ENCODE assay signal across 1 cellular context in the genomic region with DNA sequence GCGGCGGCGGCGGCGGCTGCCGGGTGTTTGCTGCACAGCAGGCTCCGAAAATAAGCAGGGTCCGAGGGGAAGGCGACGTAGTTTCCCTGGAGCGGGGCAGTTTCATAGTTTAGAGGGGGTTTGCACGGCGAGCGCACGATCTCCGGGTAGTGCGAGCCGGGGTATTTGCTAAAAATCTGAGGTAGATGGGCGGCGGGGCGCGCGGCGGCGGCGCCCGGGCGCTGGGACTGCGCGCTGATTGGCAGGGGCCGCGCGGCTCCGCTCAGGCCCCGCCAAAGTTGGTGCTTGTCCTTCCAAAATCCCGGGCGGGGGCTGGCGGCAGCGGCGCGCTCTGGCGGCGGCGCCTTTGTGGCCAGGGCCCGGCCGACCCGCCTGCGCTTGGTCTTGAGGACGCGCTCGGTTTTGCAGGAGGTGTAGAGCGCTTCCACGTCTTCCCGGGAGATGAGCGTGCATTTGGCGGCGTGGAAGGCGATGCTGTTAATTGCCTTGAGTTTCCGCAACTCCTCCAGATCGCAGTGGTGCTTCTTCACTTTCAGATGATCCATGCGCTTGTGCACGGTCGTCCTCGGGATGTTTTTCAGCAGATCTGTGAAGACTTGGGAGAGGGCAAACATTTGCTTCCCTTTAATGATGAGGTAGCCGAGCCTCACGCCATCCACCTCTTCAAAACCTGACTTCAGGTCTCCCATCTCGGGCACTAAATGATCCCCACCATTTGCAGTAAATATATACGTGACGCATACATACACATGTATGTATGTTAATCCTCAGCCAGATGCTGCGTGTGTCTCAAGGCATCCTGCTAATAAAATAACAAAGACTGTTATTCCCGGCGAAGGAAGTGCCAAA.
TF ChIP-seq lines count a peak whose summit lies in the region.

No MANE protein-coding gene starts in this region.

TF ChIP-seq in HepG2, 621 proteins besides CTCF, POLR2A, EP300 and RAD21 (continued from another document and continues in another):
- TF ChIP-seq ZBTB49 (CRISPR knock-in tag; IDR thresholded peaks at IDR 0.05; ENCODE audit: borderline replicate concordance) (no peak), E2F2 (CRISPR knock-in tag; IDR thresholded peaks at IDR 0.05; ENCODE audit: borderline replicate concordance) (peak; percentile 74; the same call in 1 of the 2 replicates), SP2 (CRISPR knock-in tag; IDR thresholded peaks at IDR 0.05) (no peak), HNRNPLL (IDR thresholded peaks at IDR 0.05; ENCODE audit: low read depth, low read length, poor library complexity, severe bottlenecking) (peak; percentile 73), ZFP90 (CRISPR knock-in tag; IDR thresholded peaks at IDR 0.05; ENCODE audit: borderline replicate concordance) (peak; percentile 67; the same call in 1 of the 2 replicates), WIZ (CRISPR knock-in tag; IDR thresholded peaks at IDR 0.05) (no peak), CREB1 (IDR thresholded peaks at IDR 0.05) (no peak), CREB1 (CRISPR knock-in tag; IDR thresholded peaks at IDR 0.05) (no peak), ZUFSP (CRISPR knock-in tag; IDR thresholded peaks at IDR 0.05; ENCODE audit: borderline replicate concordance) (no peak), FLYWCH1 (CRISPR knock-in tag; IDR thresholded peaks at IDR 0.05) (no peak), RFX3 (CRISPR knock-in tag; IDR thresholded peaks at IDR 0.05) (no peak), CEBPG (CRISPR knock-in tag; IDR thresholded peaks at IDR 0.05) (no peak), ZNF432 (CRISPR knock-in tag; IDR thresholded peaks at IDR 0.05; ENCODE audit: borderline replicate concordance) (no peak), ZNF614 (CRISPR knock-in tag; IDR thresholded peaks at IDR 0.05; ENCODE audit: borderline replicate concordance) (no peak), NFKBIZ (CRISPR knock-in tag; IDR thresholded peaks at IDR 0.05) (no peak), NFIC (IDR thresholded peaks at IDR 0.05; ENCODE audit: low read length) (no peak), ZNF75D (CRISPR knock-in tag; IDR thresholded peaks at IDR 0.05; ENCODE audit: borderline replicate concordance) (no peak), HES4 (CRISPR knock-in tag; IDR thresholded peaks at IDR 0.05; ENCODE audit: borderline replicate concordance) (peak; percentile 64; the same call in 1 of the 2 replicates), ARNT (IDR thresholded peaks at IDR 0.05) (no peak), ISX (CRISPR knock-in tag; conservative IDR thresholded peaks at IDR 0.05) (no peak), FOXA3 (CRISPR knock-in tag; IDR thresholded peaks at IDR 0.05) (no peak), SIN3A (IDR thresholded peaks at IDR 0.05; ENCODE audit: borderline replicate concordance, low read depth, low read length) (no peak), XBP1 (CRISPR knock-in tag; IDR thresholded peaks at IDR 0.05) (no peak), ZNF484 (CRISPR knock-in tag; IDR thresholded peaks at IDR 0.05; ENCODE audit: borderline replicate concordance, low read depth) (no peak), DZIP1 (CRISPR knock-in tag; IDR thresholded peaks at IDR 0.05) (no peak), BRD4 (CRISPR knock-in tag; IDR thresholded peaks at IDR 0.05) (0 out of 2 replicates have a peak, but pooled peaks have one; percentile 27), KLF12 (CRISPR knock-in tag; IDR thresholded peaks at IDR 0.05; ENCODE audit: borderline replicate concordance) (no peak; the same call in 1 of the 2 replicates), DNMT3B (CRISPR knock-in tag; conservative IDR thresholded peaks at IDR 0.05) (no peak), NR3C1 (CRISPR knock-in tag; IDR thresholded peaks at IDR 0.05) (no peak), ZNF451 (CRISPR knock-in tag; IDR thresholded peaks at IDR 0.05) (no peak), ZNF792 (CRISPR knock-in tag; IDR thresholded peaks at IDR 0.05) (no peak), ZNF644 (CRISPR knock-in tag; IDR thresholded peaks at IDR 0.05; ENCODE audit: low read depth) (no peak), TFAP4 (IDR thresholded peaks at IDR 0.05; ENCODE audit: borderline replicate concordance, low read depth) (no peak), ZMAT3 (CRISPR knock-in tag; conservative IDR thresholded peaks at IDR 0.05) (no peak), NFYC (CRISPR knock-in tag; IDR thresholded peaks at IDR 0.05) (no peak; the same call in 1 of the 2 replicates), TCF12 (IDR thresholded peaks at IDR 0.05) (no peak), TCF12 (CRISPR knock-in tag; IDR thresholded peaks at IDR 0.05) (peak; percentile 57; the same call in 1 of the 2 replicates), ZFP36L1 (CRISPR knock-in tag; IDR thresholded peaks at IDR 0.05) (no peak), ZNF839 (CRISPR knock-in tag; IDR thresholded peaks at IDR 0.05; ENCODE audit: borderline replicate concordance) (no peak), ZNF598 (CRISPR knock-in tag; IDR thresholded peaks at IDR 0.05; ENCODE audit: borderline replicate concordance) (peak; percentile 56; the same call in 1 of the 2 replicates), TBX3 (IDR thresholded peaks at IDR 0.05; ENCODE audit: borderline replicate concordance) (no peak)
- TF ChIP-seq, protein P1, sequence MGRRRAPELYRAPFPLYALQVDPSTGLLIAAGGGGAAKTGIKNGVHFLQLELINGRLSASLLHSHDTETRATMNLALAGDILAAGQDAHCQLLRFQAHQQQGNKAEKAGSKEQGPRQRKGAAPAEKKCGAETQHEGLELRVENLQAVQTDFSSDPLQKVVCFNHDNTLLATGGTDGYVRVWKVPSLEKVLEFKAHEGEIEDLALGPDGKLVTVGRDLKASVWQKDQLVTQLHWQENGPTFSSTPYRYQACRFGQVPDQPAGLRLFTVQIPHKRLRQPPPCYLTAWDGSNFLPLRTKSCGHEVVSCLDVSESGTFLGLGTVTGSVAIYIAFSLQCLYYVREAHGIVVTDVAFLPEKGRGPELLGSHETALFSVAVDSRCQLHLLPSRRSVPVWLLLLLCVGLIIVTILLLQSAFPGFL (CRISPR knock-in tag; IDR thresholded peaks at IDR 0.05) = no peak
- TF ChIP-seq, protein P2, sequence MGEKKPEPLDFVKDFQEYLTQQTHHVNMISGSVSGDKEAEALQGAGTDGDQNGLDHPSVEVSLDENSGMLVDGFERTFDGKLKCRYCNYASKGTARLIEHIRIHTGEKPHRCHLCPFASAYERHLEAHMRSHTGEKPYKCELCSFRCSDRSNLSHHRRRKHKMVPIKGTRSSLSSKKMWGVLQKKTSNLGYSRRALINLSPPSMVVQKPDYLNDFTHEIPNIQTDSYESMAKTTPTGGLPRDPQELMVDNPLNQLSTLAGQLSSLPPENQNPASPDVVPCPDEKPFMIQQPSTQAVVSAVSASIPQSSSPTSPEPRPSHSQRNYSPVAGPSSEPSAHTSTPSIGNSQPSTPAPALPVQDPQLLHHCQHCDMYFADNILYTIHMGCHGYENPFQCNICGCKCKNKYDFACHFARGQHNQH (CRISPR knock-in tag; IDR thresholded peaks at IDR 0.05) = no peak
- TF ChIP-seq, protein P3, sequence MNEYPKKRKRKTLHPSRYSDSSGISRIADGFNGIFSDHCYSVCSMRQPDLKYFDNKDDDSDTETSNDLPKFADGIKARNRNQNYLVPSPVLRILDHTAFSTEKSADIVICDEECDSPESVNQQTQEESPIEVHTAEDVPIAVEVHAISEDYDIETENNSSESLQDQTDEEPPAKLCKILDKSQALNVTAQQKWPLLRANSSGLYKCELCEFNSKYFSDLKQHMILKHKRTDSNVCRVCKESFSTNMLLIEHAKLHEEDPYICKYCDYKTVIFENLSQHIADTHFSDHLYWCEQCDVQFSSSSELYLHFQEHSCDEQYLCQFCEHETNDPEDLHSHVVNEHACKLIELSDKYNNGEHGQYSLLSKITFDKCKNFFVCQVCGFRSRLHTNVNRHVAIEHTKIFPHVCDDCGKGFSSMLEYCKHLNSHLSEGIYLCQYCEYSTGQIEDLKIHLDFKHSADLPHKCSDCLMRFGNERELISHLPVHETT (CRISPR knock-in tag; conservative IDR thresholded peaks at IDR 0.05) = no peak
- TF ChIP-seq, protein P4, sequence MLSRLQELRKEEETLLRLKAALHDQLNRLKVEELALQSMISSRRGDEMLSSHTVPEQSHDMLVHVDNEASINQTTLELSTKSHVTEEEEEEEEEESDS (CRISPR knock-in tag; IDR thresholded peaks at IDR 0.05; ENCODE audit: borderline replicate concordance) = no peak
- TF ChIP-seq, protein P5, sequence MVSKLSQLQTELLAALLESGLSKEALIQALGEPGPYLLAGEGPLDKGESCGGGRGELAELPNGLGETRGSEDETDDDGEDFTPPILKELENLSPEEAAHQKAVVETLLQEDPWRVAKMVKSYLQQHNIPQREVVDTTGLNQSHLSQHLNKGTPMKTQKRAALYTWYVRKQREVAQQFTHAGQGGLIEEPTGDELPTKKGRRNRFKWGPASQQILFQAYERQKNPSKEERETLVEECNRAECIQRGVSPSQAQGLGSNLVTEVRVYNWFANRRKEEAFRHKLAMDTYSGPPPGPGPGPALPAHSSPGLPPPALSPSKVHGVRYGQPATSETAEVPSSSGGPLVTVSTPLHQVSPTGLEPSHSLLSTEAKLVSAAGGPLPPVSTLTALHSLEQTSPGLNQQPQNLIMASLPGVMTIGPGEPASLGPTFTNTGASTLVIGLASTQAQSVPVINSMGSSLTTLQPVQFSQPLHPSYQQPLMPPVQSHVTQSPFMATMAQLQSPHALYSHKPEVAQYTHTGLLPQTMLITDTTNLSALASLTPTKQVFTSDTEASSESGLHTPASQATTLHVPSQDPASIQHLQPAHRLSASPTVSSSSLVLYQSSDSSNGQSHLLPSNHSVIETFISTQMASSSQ (IDR thresholded peaks at IDR 0.05; ENCODE audit: low read depth) = no peak
- TF ChIP-seq, protein P5 (CRISPR knock-in tag; IDR thresholded peaks at IDR 0.05; ENCODE audit: borderline replicate concordance) = no peak
